ENCODE assay signal across 9 cellular contexts in the genomic region with DNA sequence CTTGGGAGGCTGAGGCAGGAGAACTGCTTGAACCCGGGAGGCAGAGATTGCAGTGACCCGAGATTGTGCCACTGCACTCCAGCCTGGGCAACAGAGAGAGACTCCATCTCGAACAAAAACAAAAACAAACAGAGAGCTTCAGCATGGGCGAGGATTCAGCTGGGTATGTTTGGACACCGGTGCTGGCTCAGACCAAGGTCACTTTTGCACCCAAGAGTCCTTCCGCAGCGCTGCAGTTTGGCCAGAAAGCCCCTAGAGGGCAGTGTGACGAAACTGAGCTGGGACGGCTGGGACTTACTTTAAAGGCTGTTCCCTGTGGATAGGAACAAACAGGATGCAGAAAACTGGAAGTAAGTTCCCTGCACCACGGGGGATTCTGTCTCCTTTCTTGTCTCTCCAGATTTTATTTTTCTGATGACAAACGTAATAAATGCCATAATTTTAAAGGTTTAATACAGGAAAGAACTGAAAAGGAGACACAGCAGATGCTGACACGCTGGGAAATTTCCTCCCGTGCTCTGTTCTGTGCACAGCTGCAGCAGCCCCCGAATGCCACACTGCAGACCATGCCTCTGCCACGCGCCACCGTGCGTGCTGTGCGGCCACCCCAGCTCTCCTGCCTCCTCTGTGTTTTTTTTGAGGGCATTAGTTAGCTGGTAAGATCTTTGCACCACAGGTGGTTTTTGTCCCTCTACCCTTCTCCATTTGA. TPM values are rescaled to one million over a fixed set of nuclear protein-coding genes. Genes with fewer than 3 reads are reported as not detected.
DNase-seq lines count a peak whose midpoint lies in the region; ATAC-seq and TF ChIP-seq lines count a peak whose summit lies in the region.
"Had no signal": no experiment of that assay in that cellular context is flagged by ENCODE, and none has a peak within 500 bp of the region (broad histone marks: within the 10 kb centered on the region; RNA-seq: fewer than 3 reads in every experiment).

No MANE protein-coding gene starts in this region.

- H3K9ac ChIP-seq in KMS-11 (no peak overlapping the region), parathyroid adenoma (no peak overlapping the region)

- no TSS peak for BruUV-seq in Caco-2 (replicated peaks; lab: Mats Ljungman, UMichigan)

- TF ChIP-seq CTCF in Caco-2 (IDR thresholded peaks at IDR 0.05; ENCODE audit: insufficient read depth in 1 of 2, low read depth in 1 of 2, low read length in 1 of 2, severe bottlenecking in 1 of 2, unreplicated experiment in 1 of 2) (peak; percentile 96 to 97), KMS-11 (conservative IDR thresholded peaks at IDR 0.05; ENCODE audit: low read depth, low read length) (peak; percentile 90), RWPE2 (IDR thresholded peaks at IDR 0.05; ENCODE audit: poor library complexity, severe bottlenecking) (peak; percentile 93), parathyroid adenoma (IDR thresholded peaks at IDR 0.05) (peak; percentile 94), tibial artery (IDR thresholded peaks at IDR 0.05) (peak; percentile 93 to 94)

- no peak overlapping the region for H3K4me3 ChIP-seq in Caco-2 (ENCODE audit: low read depth, low read length)
- H3K4me3 ChIP-seq in KMS-11 (IDR thresholded peaks at IDR 0.05; ENCODE audit: insufficient read depth, low read depth, low read length): no peak overlapping the region
- H3K4me3 ChIP-seq in RWPE2 (ENCODE audit: severe bottlenecking): no peak overlapping the region
- H3K4me3 ChIP-seq in parathyroid adenoma (ENCODE audit: low read depth, low read length): no peak overlapping the region
- no peak overlapping the region for H3K4me3 ChIP-seq in tibial artery

- H3K27ac Mint-ChIP-seq in Caco-2 (ENCODE audit: unreplicated experiment): no peak overlapping the region

- peaks cover 46% of the 10 kb centered on the region for H3K36me3 Mint-ChIP-seq in Caco-2 (ENCODE audit: insufficient read depth, unreplicated experiment)

- H3K4me3 Mint-ChIP-seq in Caco-2 (ENCODE audit: unreplicated experiment): no peak overlapping the region

- intact Hi-C loops in Caco-2 (cut with micrococcal nuclease; ENCODE audit: unreplicated experiment): loop anchor here (1.0 to 5.0 kb wide), 2 partner anchors 56 to 105 kb away; no protein-coding TSS in a partner anchor
- intact Hi-C loops in tibial artery (cut with DNase I; ENCODE audit: low total_unique reads): no loop called here

- H3K9me3 Mint-ChIP-seq in Caco-2 (ENCODE audit: unreplicated experiment): no peaks in the 10 kb centered on the region

- no peaks in the 10 kb centered on the region for H3K9me3 ChIP-seq in Caco-2
- no peaks in the 10 kb centered on the region for H3K9me3 ChIP-seq in RWPE2 (ENCODE audit: severe bottlenecking)
- no peaks in the 10 kb centered on the region for H3K9me3 ChIP-seq in parathyroid adenoma (ENCODE audit: control insufficient read depth, low read length)
- H3K9me3 ChIP-seq in tibial artery: no peaks in the 10 kb centered on the region

- CTCF ChIA-PET in Caco-2 (lab: Charles Lee): interaction anchor here (0.6 to 2.2 kb wide), 19 partner anchors 11 to 845 kb away, joined by 3 to 41 read pairs (median 4); a partner anchor contains a TSS

- H2AFZ ChIP-seq in KMS-11 (ENCODE audit: low read depth) (no peak overlapping the region), parathyroid adenoma (no peak overlapping the region)

- H3K4me2 ChIP-seq in KMS-11 (no peak overlapping the region), parathyroid adenoma (ENCODE audit: low read length) (no peak overlapping the region)

- no peaks in the 10 kb centered on the region for H4K20me1 ChIP-seq in KMS-11 (ENCODE audit: insufficient read depth)

- ATAC-seq in RWPE2 (ENCODE audit: low read depth) (peak; percentile 60), GM19463 (IDR thresholded peaks at IDR 0.05; ENCODE audit: unreplicated experiment) (no peak)

- peak; percentile 81 to 87 for DNase-seq in Caco-2
- DNase-seq in RWPE2 (ENCODE audit: low spot score): no peak
- DNase-seq in activated naive CD4-positive, alpha-beta T cell (lab: John Stamatoyannopoulos, UW): peak; percentile 20 to 46 (median 36)
- peak; percentile 49 for DNase-seq in germinal center (ENCODE audit: low spot score)
- peak; percentile 82 to 93 for DNase-seq in tibial artery

- H3K4me1 Mint-ChIP-seq in Caco-2 (ENCODE audit: low read depth, unreplicated experiment): no peaks in the 10 kb centered on the region

- no peaks in the 10 kb centered on the region for H3K27me3 Mint-ChIP-seq in Caco-2 (ENCODE audit: insufficient read depth, unreplicated experiment)

- no peaks in the 10 kb centered on the region for H3K4me1 ChIP-seq in Caco-2
- H3K4me1 ChIP-seq in KMS-11 (ENCODE audit: low read depth, poor library complexity, severe bottlenecking): peaks cover 11% of the 10 kb centered on the region
- H3K4me1 ChIP-seq in RWPE2 (ENCODE audit: insufficient read depth, poor library complexity, severe bottlenecking): peaks cover 17% of the 10 kb centered on the region
- H3K4me1 ChIP-seq in parathyroid adenoma: no peaks in the 10 kb centered on the region
- peaks cover 0 to 77% (median 28%) of the 10 kb centered on the region in 4 donors for H3K4me1 ChIP-seq in tibial artery

- H3K27ac ChIP-seq in KMS-11 (no peak overlapping the region), RWPE2 (ENCODE audit: poor library complexity, severe bottlenecking) (no peak overlapping the region), parathyroid adenoma (no peak overlapping the region), tibial artery (peak overlapping the region; percentile 33 to 90)

- H3K27me3 ChIP-seq in Caco-2 (replicated peaks; ENCODE audit: control insufficient read depth, insufficient read depth, low read length) (no peaks in the 10 kb centered on the region), KMS-11 (ENCODE audit: insufficient read depth, low read depth) (no peaks in the 10 kb centered on the region), RWPE2 (ENCODE audit: insufficient read depth, poor library complexity, severe bottlenecking) (no peaks in the 10 kb centered on the region), parathyroid adenoma (ENCODE audit: control insufficient read depth, insufficient read depth, low read length) (no peaks in the 10 kb centered on the region), tibial artery (no peaks in the 10 kb centered on the region)

- H3K36me3 ChIP-seq in Caco-2 (ENCODE audit: control insufficient read depth, insufficient read depth, low read length) (peaks cover 1% of the 10 kb centered on the region), KMS-11 (ENCODE audit: insufficient read depth) (peaks cover 5% of the 10 kb centered on the region; the same call in 1 of the 2 replicates), RWPE2 (ENCODE audit: low read depth) (peaks cover 11% of the 10 kb centered on the region), parathyroid adenoma (ENCODE audit: control insufficient read depth, insufficient read depth, low read length) (no peaks in the 10 kb centered on the region), tibial artery (peaks cover 24 to 39% (median 36%) of the 10 kb centered on the region in 3 donors)

- POLR2A ChIA-PET in Caco-2 (lab: Charles Lee): interaction anchor here (0.7 to 0.8 kb wide), 2 partner anchors 26 to 96 kb away, joined by 3 to 4 read pairs; a partner anchor contains a TSS

- H3K79me2 ChIP-seq in KMS-11 (ENCODE audit: insufficient read depth, low read depth): no peaks in the 10 kb centered on the region
- H3K79me2 ChIP-seq in parathyroid adenoma: no peaks in the 10 kb centered on the region

RNA-seq across cellular contexts. Expression of a gene that starts 25.2 kb away (rescaled TPM):
- 103 and 108 TPM in 2 replicates for total RNA-seq in Caco-2 (2022)

RNA-seq across cellular contexts. Expression of a gene that starts 37.2 kb away (rescaled TPM):
- total RNA-seq in Caco-2 (2022): 1.7 and 2.0 TPM in 2 replicates
- total RNA-seq: activated CD8-positive, alpha-beta memory T cell treated with anti-CD3 and anti-CD28 coated beads for 36 hours had no signal

RNA-seq across cellular contexts. Expression of a gene that starts 59.4 kb away (rescaled TPM):
- total RNA-seq in Caco-2 (2022): 63.8 and 70.1 TPM in 2 replicates

Comparison
In these comparisons a context has a peak if more than half of its experiments do, and no peak if none do; other contexts are left out.
1. H3K27ac ChIP-seq: peak in tibial artery (2 of 2); none in KMS-11 (single experiment), RWPE2 (single experiment) and parathyroid adenoma (single experiment).
2. Peak in every context shown above with its lines, with median percentiles within 50 percentile points of each other: CTCF ChIP-seq.